Comparison of ENCODE assay signal across 18 cellular contexts in the genomic region with DNA sequence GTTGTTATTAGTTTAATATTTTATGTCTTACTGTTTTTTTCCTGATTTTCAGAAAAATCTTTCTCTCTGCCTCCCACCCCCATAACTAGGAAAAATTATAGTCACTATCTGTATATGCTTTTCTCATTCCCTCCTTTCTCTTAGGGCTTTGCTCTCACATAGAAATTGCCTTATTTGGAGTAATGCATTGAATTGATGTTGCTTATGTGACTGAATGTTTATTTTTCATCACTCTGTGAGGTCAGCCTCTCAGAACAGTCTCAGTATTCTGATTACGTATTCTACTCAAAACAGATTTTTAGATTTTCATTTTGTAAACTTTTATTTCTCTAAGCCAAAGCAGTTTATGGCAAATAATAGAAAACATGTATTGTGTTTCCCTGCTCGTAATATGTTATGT.
A peak's percentile ranks its signal among the peaks of the same experiment; 100 is the strongest.
DNase-seq lines count a peak whose midpoint lies in the region; ATAC-seq and TF ChIP-seq lines count a peak whose summit lies in the region.
"Had no signal": no experiment of that assay in that cellular context is flagged by ENCODE, and none has a peak within 500 bp of the region (broad histone marks: within the 10 kb centered on the region; RNA-seq: fewer than 3 reads in every experiment).

No MANE protein-coding gene starts in this region.

- no peaks in the 10 kb centered on the region for H3K36me3 Mint-ChIP-seq in osteocyte (ENCODE audit: unreplicated experiment)
- H3K36me3 Mint-ChIP-seq in effector memory CD8-positive, alpha-beta T cell (ENCODE audit: insufficient read depth): peaks cover 10% of the 10 kb centered on the region

- no peaks in the 10 kb centered on the region for H3K27me3 Mint-ChIP-seq in osteocyte (ENCODE audit: unreplicated experiment)
- H3K27me3 Mint-ChIP-seq in effector memory CD8-positive, alpha-beta T cell: no peaks in the 10 kb centered on the region
- H3K27me3 Mint-ChIP-seq: IgD-negative memory B cell had no signal

- ATAC-seq in effector memory CD8-positive, alpha-beta T cell (replicated peaks): no peak
- ATAC-seq: A549, GM12878 had no signal

- DNase-seq in HCEC 1CT (peak; percentile 47), astrocyte of the hippocampus (ENCODE audit: low read depth, low spot score) (peak; percentile 21), fibroblast of gingiva (ENCODE audit: low read depth) (peak; percentile 50), osteocyte (ENCODE audit: extremely low spot score, unreplicated experiment) (no peak), HuH-7 (ENCODE audit: low spot score) (no peak), RPMI8226 (no peak), GM19240 (ENCODE audit: insufficient read length, low spot score) (no peak)
- no peak for DNase-seq in effector memory CD8-positive, alpha-beta T cell
- DNase-seq: AML-193, H7, NCI-H187 treated with DMSO at 0.1 percent for 48 hours, NCI-H2171, NCI-H446 treated with DMSO at 0.1 percent for 48 hours, Peyer's patch, SHP77 treated with DMSO at 0.1 percent for 48 hours had no signal

- peak overlapping the region; percentile 75 for H3K27ac Mint-ChIP-seq in osteocyte (ENCODE audit: unreplicated experiment)
- no peak overlapping the region for H3K27ac Mint-ChIP-seq in effector memory CD8-positive, alpha-beta T cell
- H3K27ac Mint-ChIP-seq: IgD-negative memory B cell had no signal

- no peak overlapping the region for H3K4me3 Mint-ChIP-seq in osteocyte (ENCODE audit: unreplicated experiment)
- H3K4me3 Mint-ChIP-seq in effector memory CD8-positive, alpha-beta T cell: no peak overlapping the region
- H3K4me3 Mint-ChIP-seq: IgD-negative memory B cell had no signal

- no peak for TF ChIP-seq CTCF in osteocyte (IDR thresholded peaks at IDR 0.05)

- H3K9me3 Mint-ChIP-seq in osteocyte (ENCODE audit: unreplicated experiment): no peaks in the 10 kb centered on the region
- H3K9me3 Mint-ChIP-seq in effector memory CD8-positive, alpha-beta T cell: no peaks in the 10 kb centered on the region
- H3K9me3 Mint-ChIP-seq: IgD-negative memory B cell had no signal

- H3K4me1 Mint-ChIP-seq in osteocyte (ENCODE audit: unreplicated experiment): peaks cover 17% of the 10 kb centered on the region
- H3K4me1 Mint-ChIP-seq in effector memory CD8-positive, alpha-beta T cell (ENCODE audit: low read depth in 2 of 2): peaks cover 0 to 4% of the 10 kb centered on the region in 2 donors

Comparison
In these comparisons a context has a peak if more than half of its experiments do, and no peak if none do; other contexts are left out.
1. DNase-seq: peak in HCEC 1CT (single experiment), astrocyte of the hippocampus (single experiment) and fibroblast of gingiva (single experiment); none in osteocyte (single experiment), HuH-7 (single experiment), RPMI8226 (single experiment), effector memory CD8-positive, alpha-beta T cell (0 of 3) and GM19240 (single experiment).